Comparison of ENCODE assay signal across 1 cellular context in genomic region chr3:187044206-187044605, GRCh38.
TF ChIP-seq lines count a peak whose summit lies in the region.

No MANE protein-coding gene starts in this region.

TF ChIP-seq in GM12878, 131 proteins besides CTCF, POLR2A, EP300 and RAD21 (continued from another document and continues in another):
- TF ChIP-seq SIN3A (IDR thresholded peaks at IDR 0.05; ENCODE audit: low read depth, low read length) (no peak), ZNF217 (IDR thresholded peaks at IDR 0.05) (no peak), ZNF384 (IDR thresholded peaks at IDR 0.05; ENCODE audit: borderline replicate concordance, low read depth, low read length) (no peak), TCF3 (IDR thresholded peaks at IDR 0.05; ENCODE audit: borderline replicate concordance, insufficient read depth, low read depth, low read length) (no peak), CHD2 (IDR thresholded peaks at IDR 0.05; ENCODE audit: borderline replicate concordance, low read depth, low read length) (no peak), HSF1 (IDR thresholded peaks at IDR 0.05; ENCODE audit: low read depth, low read length) (no peak), IRF4 (IDR thresholded peaks at IDR 0.05; ENCODE audit: low read depth, low read length) (no peak), RCOR1 (conservative IDR thresholded peaks at IDR 0.05; ENCODE audit: low read depth, low read length) (0 out of 2 replicates have a peak, but pooled peaks have one; percentile 60), ZBTB4 (CRISPR knock-in tag; IDR thresholded peaks at IDR 0.05) (no peak), ZNF622 (IDR thresholded peaks at IDR 0.05) (no peak), HDAC2 (IDR thresholded peaks at IDR 0.05) (no peak), PAX8 (IDR thresholded peaks at IDR 0.05) (no peak), MYC (IDR thresholded peaks at IDR 0.05; ENCODE audit: insufficient read depth, insufficient read length, insufficient replicate concordance, low read length, severe bottlenecking) (no peak), NFXL1 (IDR thresholded peaks at IDR 0.05; ENCODE audit: borderline replicate concordance) (no peak), BHLHE40 (IDR thresholded peaks at IDR 0.05; ENCODE audit: borderline replicate concordance in 1 of 2, low read depth in 2 of 2, low read length in 1 of 2) (peak in 1 of 2 experiments; percentile 17; a peak in 1 of 4 replicates), MYB (IDR thresholded peaks at IDR 0.05; ENCODE audit: borderline replicate concordance, low read depth, low read length) (no peak), ZNF592 (IDR thresholded peaks at IDR 0.05) (no peak), NKRF (conservative IDR thresholded peaks at IDR 0.05) (no peak), POLR2AphosphoS2 (IDR thresholded peaks at IDR 0.05; ENCODE audit: low read depth, low read length) (no peak), SRF (IDR thresholded peaks at IDR 0.05; ENCODE audit: low read depth in 2 of 2, low read length in 2 of 2) (peak in 1 of 2 experiments; percentile 35; a peak in 1 of 4 replicates), IRF3 (IDR thresholded peaks at IDR 0.05) (no peak), BCL11A (IDR thresholded peaks at IDR 0.05; ENCODE audit: low read depth, low read length) (peak; percentile 74; the same call in 1 of the 2 replicates), RELA (IDR thresholded peaks at IDR 0.05; ENCODE audit: borderline replicate concordance, partially characterized antibody) (no peak), ZNF24 (IDR thresholded peaks at IDR 0.05) (no peak), ASH2L (IDR thresholded peaks at IDR 0.05; ENCODE audit: borderline replicate concordance, low read depth) (no peak), ATF3 (IDR thresholded peaks at IDR 0.05; ENCODE audit: borderline replicate concordance, extremely low read depth, low read depth, low read length) (no peak), EZH2 (IDR thresholded peaks at IDR 0.05; ENCODE audit: borderline replicate concordance, control insufficient read depth, low read depth, low read length) (no peak), GABPA (IDR thresholded peaks at IDR 0.05; ENCODE audit: low read depth) (no peak), FOS (IDR thresholded peaks at IDR 0.05; ENCODE audit: borderline replicate concordance, extremely low read depth, insufficient read length) (no peak), MTA3 (IDR thresholded peaks at IDR 0.05; ENCODE audit: borderline replicate concordance, low read length) (peak; percentile 63; the same call in 1 of the 2 replicates), NR2C1 (IDR thresholded peaks at IDR 0.05) (no peak), CUX1 (IDR thresholded peaks at IDR 0.05; ENCODE audit: insufficient replicate concordance, low read depth, low read length) (no peak), CBX3 (IDR thresholded peaks at IDR 0.05; ENCODE audit: borderline replicate concordance, low read depth) (no peak), MEF2B (IDR thresholded peaks at IDR 0.05; ENCODE audit: partially characterized antibody, poor library complexity, severe bottlenecking) (peak; percentile 82), MXI1 (IDR thresholded peaks at IDR 0.05; ENCODE audit: low read depth, low read length) (no peak), BMI1 (IDR thresholded peaks at IDR 0.05; ENCODE audit: borderline replicate concordance) (no peak), YY1 (IDR thresholded peaks at IDR 0.05; ENCODE audit: low read depth, low read length) (no peak), SIX5 (IDR thresholded peaks at IDR 0.05; ENCODE audit: low read depth, low read length, severe bottlenecking) (no peak), SMAD5 (IDR thresholded peaks at IDR 0.05; ENCODE audit: low read depth) (no peak), SKIL (IDR thresholded peaks at IDR 0.05; ENCODE audit: low read depth, poor library complexity, severe bottlenecking) (peak; percentile 47), ESRRA (IDR thresholded peaks at IDR 0.05; ENCODE audit: low read length) (no peak)
